8 cellular contexts compared by ENCODE assay signal in genomic region chr15:73560501-73561117, GRCh38.
A peak's percentile ranks its signal among the peaks of the same experiment; 100 is the strongest.
DNase-seq lines count a peak whose midpoint lies in the region; ATAC-seq, FAIRE-seq and TF ChIP-seq lines count a peak whose summit lies in the region.

No MANE protein-coding gene starts in this region.

- H3K9ac ChIP-seq in GM12878 (ENCODE audit: control insufficient read depth, insufficient read depth, low read length), result no peak overlapping the region

- H3K27me3 ChIP-seq in GM12878 (replicated peaks in 1 of 2; ENCODE audit: control insufficient read depth in 2 of 2, insufficient read depth in 2 of 2, low read length in 1 of 2), result no peaks in the 10 kb centered on the region

- peak; percentile 77 for ATAC-seq in GM12878
- no peak for ATAC-seq in HG03520 (IDR thresholded peaks at IDR 0.05; ENCODE audit: unreplicated experiment)

- H3K9me3 ChIP-seq in GM12878 (replicated peaks; ENCODE audit: control insufficient read depth, insufficient read depth, low read length), result no peaks in the 10 kb centered on the region

- no peak for TF ChIP-seq POLR2A in GM12878 (IDR thresholded peaks at IDR 0.05; ENCODE audit: low read depth, low read length)

- intact Hi-C loops in GM12878 (cut with micrococcal nuclease; ENCODE audit: unreplicated experiment), result loop anchor here (1.0 kb wide), 2 partner anchors 76 to 140 kb away; no protein-coding TSS in a partner anchor

- no peak overlapping the region for H3K4me2 ChIP-seq in GM12878 (ENCODE audit: control insufficient read depth, insufficient read depth)

- in situ Hi-C loops in GM12878 (cut with MboI), result loop anchor here (5.0 kb wide), 2 partner anchors 77 to 137 kb away; no protein-coding TSS in a partner anchor

- SMC1A ChIA-PET in GM12878 (lab: Charles Lee; ENCODE audit: uncharacterized antibody, unreplicated experiment), result interaction anchor here (0.8 to 2.3 kb wide), 7 partner anchors 26 to 140 kb away, joined by 3 to 39 read pairs (median 4); partner anchors contain the start of gene NPTN

- peaks cover 1 to 17% of the 10 kb centered on the region in 2 experiments for H3K36me3 ChIP-seq in GM12878 (ENCODE audit: control insufficient read depth in 2 of 2, insufficient read depth in 2 of 2, low read length in 1 of 2)

- no TSS peak for BruUV-seq in GM12878 (replicated peaks; lab: Mats Ljungman, UMichigan)

- no peaks in the 10 kb centered on the region for H4K20me1 ChIP-seq in GM12878 (ENCODE audit: control insufficient read depth, insufficient read depth)

- RAD21 ChIA-PET in GM12878 (lab: Charles Lee; ENCODE audit: unreplicated experiment), result interaction anchor here (0.6 to 5.2 kb wide), 7 partner anchors 46 to 140 kb away, joined by 3 to 86 read pairs (median 4); partner anchors contain the start of gene NPTN

- 72% methylated on average over 2 of the region's 2 CpGs for WGBS in GM12878 (ENCODE audit: insufficient coverage, insufficient replicate concordance, low lambda C conversion rate, missing lambda C conversion rate)

- peak; percentile 61 for DNase-seq in HCEC 1CT
- peak; percentile 15 to 80 for DNase-seq in NCI-H524 (lab: John Stamatoyannopoulos, UW)
- peak; percentile 9 for DNase-seq in GM12878 (ENCODE audit: low read depth, low spot score)
- peak; percentile 86 for DNase-seq in left kidney (ENCODE audit: low read depth, low spot score)
- DNase-seq in iPS-NIHi11 (ENCODE audit: low spot score), result no peak
- no peak for DNase-seq in stimulated activated CD4-positive, alpha-beta T cell treated with anti-CD3 and anti-CD28 coated beads, Interleukin-15, amount 100 ng/mL, for 24 hours

- no peak for FAIRE-seq in GM12878 (lab: Jason Lieb, UNC)

- no peaks in the 10 kb centered on the region for H3K4me1 ChIP-seq in GM12878 (ENCODE audit: control insufficient read depth, insufficient read depth, low read length)

- peak; percentile 80 for TF ChIP-seq RAD21 in GM12878 (IDR thresholded peaks at IDR 0.05; ENCODE audit: insufficient read depth, low read depth, low read length)

- CTCF ChIA-PET in GM12878 (lab: Yijun Ruan, JAX), result interaction anchor here (0.6 to 8.6 kb wide), 15 partner anchors 9 to 273 kb away, joined by 3 to 250 read pairs (median 4); partner anchors contain the start of gene NPTN

- POLR2A ChIA-PET in GM12878 (lab: Charles Lee), result interaction anchor here (1.3 kb wide), 1 partner anchor 76 kb away, joined by 8 read pairs; no protein-coding TSS in a partner anchor

- H3K27ac ChIP-seq in C4-2B (no peak overlapping the region), GM12878 (ENCODE audit: control insufficient read depth, insufficient read depth) (no peak overlapping the region)

- H3K4me3 ChIP-seq in GM12878, result no peak overlapping the region

- no peak overlapping the region for H2AFZ ChIP-seq in GM12878 (ENCODE audit: control insufficient read depth, low read depth, low read length)

- no peak for TF ChIP-seq EP300 in GM12878 (IDR thresholded peaks at IDR 0.05; ENCODE audit: borderline replicate concordance in 1 of 2, control insufficient read depth in 1 of 2, low read depth in 2 of 2, low read length in 2 of 2)

- H3K79me2 ChIP-seq in GM12878 (ENCODE audit: control insufficient read depth, insufficient read depth, low read length), result no peaks in the 10 kb centered on the region

- TF ChIP-seq CTCF in C4-2B (conservative IDR thresholded peaks at IDR 0.05), result peak; percentile 67
- peak; percentile 31 to 57 (median 39); a peak in 5 of 6 replicates for TF ChIP-seq CTCF in GM12878 (IDR thresholded peaks at IDR 0.05 in 2 of 3, conservative IDR thresholded peaks at IDR 0.05 in 1 of 3; ENCODE audit: control insufficient read depth in 2 of 3, extremely low read depth in 1 of 3, insufficient read depth in 1 of 3, low read depth in 3 of 3, low read length in 3 of 3)

TF ChIP-seq in GM12878, 131 proteins besides CTCF, POLR2A, EP300 and RAD21:
- TF ChIP-seq SMC3 (IDR thresholded peaks at IDR 0.05; ENCODE audit: borderline replicate concordance, low read length) (peak; percentile 54; the same call in 1 of the 2 replicates), YY1 (IDR thresholded peaks at IDR 0.05; ENCODE audit: low read depth, low read length) (peak; percentile 68; the same call in 1 of the 2 replicates), PAX8 (IDR thresholded peaks at IDR 0.05) (no peak)

Comparison
In these comparisons a context has a peak if more than half of its experiments do, and no peak if none do; other contexts are left out.
1. DNase-seq: peak in HCEC 1CT (single experiment), NCI-H524 (2 of 2), GM12878 (single experiment) and left kidney (single experiment); none in iPS-NIHi11 (single experiment) and stimulated activated CD4-positive, alpha-beta T cell treated with anti-CD3 and anti-CD28 coated beads, Interleukin-15, amount 100 ng/mL, for 24 hours (single experiment).